Comparison of ENCODE assay signal across 16 cellular contexts in the genomic region with DNA sequence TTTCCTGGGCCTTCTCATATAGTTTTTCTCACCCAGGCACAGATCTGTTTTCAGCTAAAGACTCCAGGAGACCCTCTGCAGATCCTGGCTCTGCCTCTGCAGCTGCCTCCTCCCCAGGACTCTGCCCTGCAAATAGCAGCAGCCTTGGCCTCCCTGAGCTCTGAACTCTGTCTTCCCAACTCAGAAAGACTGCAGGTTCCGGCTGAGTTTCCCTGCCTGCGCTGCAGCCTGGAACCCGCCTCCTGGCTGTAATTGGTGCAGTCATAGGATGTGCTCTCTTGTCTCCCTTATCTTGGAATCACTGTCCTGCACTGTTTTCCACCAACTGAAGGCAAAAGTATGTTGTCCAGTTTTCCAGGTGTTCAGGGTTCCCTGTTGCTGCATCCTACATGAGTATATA.
"Had no signal": no experiment of that assay in that cellular context is flagged by ENCODE, and none has a peak within 500 bp of the region (broad histone marks: within the 10 kb centered on the region; RNA-seq: fewer than 3 reads in every experiment).

No MANE protein-coding gene starts in this region.

- H3K36me3 Mint-ChIP-seq: activated naive CD4-positive, alpha-beta T cell treated with anti-CD3 and anti-CD28 coated beads, Interleukin-2, amount 50 U/mL, for 24 hours had no signal

- H3K9ac ChIP-seq: parathyroid adenoma had no signal

- H3K4me3 Mint-ChIP-seq: activated B cell treated with CpG ODN at 0.5 μM for 24 hours; activated naive CD4-positive, alpha-beta T cell treated with anti-CD3 and anti-CD28 coated beads, Interleukin-2, amount 50 U/mL, for 24 hours; activated T-cell treated with anti-CD3 and anti-CD28 coated beads, Interleukin-2, amount 50 U/mL, for 24 hours; central memory CD8-positive, alpha-beta T cell; endodermal cell; immature natural killer cell had no signal

- H3K9me3 Mint-ChIP-seq: activated B cell treated with CpG ODN at 0.5 μM for 24 hours; activated naive CD4-positive, alpha-beta T cell treated with anti-CD3 and anti-CD28 coated beads, Interleukin-2, amount 50 U/mL, for 24 hours; activated T-cell treated with anti-CD3 and anti-CD28 coated beads, Interleukin-2, amount 50 U/mL, for 24 hours; central memory CD8-positive, alpha-beta T cell; immature natural killer cell had no signal

- H3K27ac Mint-ChIP-seq: activated B cell treated with CpG ODN at 0.5 μM for 24 hours; activated naive CD4-positive, alpha-beta T cell treated with anti-CD3 and anti-CD28 coated beads, Interleukin-2, amount 50 U/mL, for 24 hours; activated T-cell treated with anti-CD3 and anti-CD28 coated beads, Interleukin-2, amount 50 U/mL, for 24 hours had no signal

- DNase-seq: activated B cell treated with CpG ODN at 0.5 μM for 24 hours; activated effector memory CD4-positive, alpha-beta T cell treated with Interleukin-2 at 50 U/mL for 16 hours; activated T-cell treated with anti-CD3 and anti-CD28 coated beads, Interleukin-2, amount 50 U/mL, for 24 hours; amniotic stem cell; body of pancreas; dermis blood vessel endothelial cell; endodermal cell; hippocampal formation; immature natural killer cell; left cardiac atrium; retina; tibial artery had no signal

- H3K27ac ChIP-seq: body of pancreas, parathyroid adenoma, SK-N-MC, tibial artery had no signal

- H3K9me3 ChIP-seq: body of pancreas, tibial artery had no signal

- ATAC-seq: body of pancreas, left cardiac atrium had no signal

- H3K27me3 ChIP-seq: body of pancreas, tibial artery had no signal

- H3K27me3 Mint-ChIP-seq: activated B cell treated with CpG ODN at 0.5 μM for 24 hours; activated naive CD4-positive, alpha-beta T cell treated with anti-CD3 and anti-CD28 coated beads, Interleukin-2, amount 50 U/mL, for 24 hours; activated T-cell treated with anti-CD3 and anti-CD28 coated beads, Interleukin-2, amount 50 U/mL, for 24 hours; central memory CD8-positive, alpha-beta T cell had no signal

- H3K4me3 ChIP-seq: body of pancreas, SK-N-MC, tibial artery had no signal

- H3K4me1 ChIP-seq: parathyroid adenoma had no signal
